In the genomic region with DNA sequence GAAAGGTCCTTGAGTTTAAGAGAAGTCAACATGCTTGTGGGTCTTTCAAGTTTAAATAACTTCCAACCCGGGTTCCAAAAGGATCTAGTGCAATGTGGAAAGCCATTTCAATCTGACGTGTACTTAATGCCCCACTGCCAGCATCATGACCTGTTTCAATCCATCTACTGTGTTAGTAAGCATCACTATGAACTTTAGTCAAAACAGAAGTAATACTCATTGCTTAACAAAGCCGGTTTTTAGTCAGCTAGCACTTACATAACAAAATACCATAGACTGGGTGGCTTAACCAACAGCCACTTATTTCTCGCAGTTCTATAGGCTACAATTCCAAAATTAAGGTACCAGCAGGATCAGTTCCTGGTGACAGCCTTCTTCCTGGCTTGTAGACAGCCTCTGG, we compare ENCODE assay signal across 21 cellular contexts.
DNase-seq lines count a peak whose midpoint lies in the region; ATAC-seq, FAIRE-seq and TF ChIP-seq lines count a peak whose summit lies in the region.
"Had no signal": no experiment of that assay in that cellular context is flagged by ENCODE, and none has a peak within 500 bp of the region (broad histone marks: within the 10 kb centered on the region; RNA-seq: fewer than 3 reads in every experiment).

No MANE protein-coding gene starts in this region.

- FAIRE-seq in GM12892 (lab: Jason Lieb, UNC), result peak; percentile 48
- FAIRE-seq: K562 had no signal

- POLR2A ChIA-PET in MCF 10A (lab: Yijun Ruan, JAX), result no interaction called here

- H3K36me3 Mint-ChIP-seq in MCF 10A (ENCODE audit: insufficient read depth, unreplicated experiment), result no peaks in the 10 kb centered on the region

- intact Hi-C loops in MCF 10A (cut with micrococcal nuclease) (no loop called here), adrenal gland (cut with DNase I) (no loop called here)

- no peak overlapping the region for H3K4me3 ChIP-seq in adrenal gland
- H3K4me3 ChIP-seq: BLaER1 treated with 17β-estradiol and CSF1 and Interleukin-3, amounts not matched to agents 10 nM and 100 nM; HAP-1; K562; suprapubic skin; vagina had no signal

- H3K27ac Mint-ChIP-seq in MCF 10A (ENCODE audit: low read depth, unreplicated experiment), result no peak overlapping the region
- H3K27ac Mint-ChIP-seq: activated CD4-positive, alpha-beta T cell treated with anti-CD3 and anti-CD28 coated beads, Interleukin-2, amount 10 ng/mL, durations not matched to agents 24 days and 14 days had no signal

- no peak overlapping the region for H3K27ac ChIP-seq in adrenal gland
- H3K27ac ChIP-seq: BLaER1 treated with 17β-estradiol and CSF1 and Interleukin-3, amounts not matched to agents 10 nM and 100 nM; suprapubic skin; vagina had no signal

- no peaks in the 10 kb centered on the region for H3K9me3 Mint-ChIP-seq in MCF 10A (ENCODE audit: unreplicated experiment)
- H3K9me3 Mint-ChIP-seq: activated CD4-positive, alpha-beta T cell treated with anti-CD3 and anti-CD28 coated beads, Interleukin-2, amount 10 ng/mL, durations not matched to agents 24 days and 14 days had no signal

- no peaks in the 10 kb centered on the region for H3K4me1 Mint-ChIP-seq in MCF 10A (ENCODE audit: insufficient read depth, unreplicated experiment)
- H3K4me1 Mint-ChIP-seq: activated CD4-positive, alpha-beta T cell treated with anti-CD3 and anti-CD28 coated beads, Interleukin-2, amount 10 ng/mL, durations not matched to agents 24 days and 14 days had no signal

- DNase-seq in GM12892 (ENCODE audit: insufficient read length) (no peak), NCI-H748 (lab: John Stamatoyannopoulos, UW; ENCODE audit: unreplicated experiment) (no peak), MCF 10A (ENCODE audit: unreplicated experiment) (no peak), SHP77 (lab: John Stamatoyannopoulos, UW) (no peak), adrenal gland (no peak)
- DNase-seq: activated CD4-positive, alpha-beta T cell treated with anti-CD3 and anti-CD28 coated beads, Interleukin-2, amount 10 ng/mL, durations not matched to agents 24 days and 14 days; activated gamma-delta T cell; amniotic stem cell; MV-4-11; NCI-H2081; NCI-H524 treated with DMSO at 0.1 percent for 48 hours; retina had no signal

- H3K36me3 ChIP-seq in adrenal gland (replicated peaks in 1 of 2), result no peaks in the 10 kb centered on the region
- H3K36me3 ChIP-seq: BLaER1 treated with 17β-estradiol and CSF1 and Interleukin-3, amounts not matched to agents 10 nM and 100 nM; HAP-1; suprapubic skin; vagina had no signal

- H3K4me3 Mint-ChIP-seq in MCF 10A (ENCODE audit: unreplicated experiment), result no peak overlapping the region
- H3K4me3 Mint-ChIP-seq: activated CD4-positive, alpha-beta T cell treated with anti-CD3 and anti-CD28 coated beads, Interleukin-2, amount 10 ng/mL, durations not matched to agents 24 days and 14 days had no signal

- ATAC-seq in GM18873 (IDR thresholded peaks at IDR 0.05; ENCODE audit: low FRiP score, unreplicated experiment) (peak; percentile 90), HG02759 (IDR thresholded peaks at IDR 0.05; ENCODE audit: unreplicated experiment) (peak; percentile 85), HG03432 (IDR thresholded peaks at IDR 0.05; ENCODE audit: unreplicated experiment) (peak; percentile 60)
- ATAC-seq: K562, Right ventricle myocardium inferior had no signal

- peaks cover 29% of the 10 kb centered on the region for H3K27me3 Mint-ChIP-seq in MCF 10A (ENCODE audit: insufficient read depth, unreplicated experiment)
- H3K27me3 Mint-ChIP-seq: activated CD4-positive, alpha-beta T cell treated with anti-CD3 and anti-CD28 coated beads, Interleukin-2, amount 10 ng/mL, durations not matched to agents 24 days and 14 days had no signal

- no peaks in the 10 kb centered on the region for H3K27me3 ChIP-seq in adrenal gland
- H3K27me3 ChIP-seq: suprapubic skin, vagina had no signal

- H3K9me3 ChIP-seq in adrenal gland (replicated peaks in 1 of 3), result no peaks in the 10 kb centered on the region
- H3K9me3 ChIP-seq: BLaER1 treated with 17β-estradiol and CSF1 and Interleukin-3, amounts not matched to agents 10 nM and 100 nM; HAP-1; suprapubic skin; vagina had no signal

- no TSS peak for BruUV-seq in MCF 10A (replicated peaks; lab: Mats Ljungman, UMichigan)

- CTCF ChIA-PET in MCF 10A (lab: Yijun Ruan, JAX), result no interaction called here

- TF ChIP-seq POLR2A in GM12892 (IDR thresholded peaks at IDR 0.05; ENCODE audit: low read depth, low read length), result no peak
- no peak for TF ChIP-seq POLR2A in adrenal gland (IDR thresholded peaks at IDR 0.05)

- H3K4me1 ChIP-seq in adrenal gland (replicated peaks in 1 of 2), result peaks cover 0 to 7% of the 10 kb centered on the region in 2 donors
- H3K4me1 ChIP-seq: BLaER1 treated with 17β-estradiol and CSF1 and Interleukin-3, amounts not matched to agents 10 nM and 100 nM; HAP-1; suprapubic skin; vagina had no signal

- no peak for TF ChIP-seq CTCF in MCF 10A (IDR thresholded peaks at IDR 0.05; ENCODE audit: unreplicated experiment)
- no peak for TF ChIP-seq CTCF in adrenal gland (IDR thresholded peaks at IDR 0.05)

- 71 to 91% (median 81%) methylated on average over 3 to 4 of the region's 4 CpGs for WGBS in adrenal gland, 4 donors
